28 cellular contexts compared by ENCODE assay signal in the genomic region with DNA sequence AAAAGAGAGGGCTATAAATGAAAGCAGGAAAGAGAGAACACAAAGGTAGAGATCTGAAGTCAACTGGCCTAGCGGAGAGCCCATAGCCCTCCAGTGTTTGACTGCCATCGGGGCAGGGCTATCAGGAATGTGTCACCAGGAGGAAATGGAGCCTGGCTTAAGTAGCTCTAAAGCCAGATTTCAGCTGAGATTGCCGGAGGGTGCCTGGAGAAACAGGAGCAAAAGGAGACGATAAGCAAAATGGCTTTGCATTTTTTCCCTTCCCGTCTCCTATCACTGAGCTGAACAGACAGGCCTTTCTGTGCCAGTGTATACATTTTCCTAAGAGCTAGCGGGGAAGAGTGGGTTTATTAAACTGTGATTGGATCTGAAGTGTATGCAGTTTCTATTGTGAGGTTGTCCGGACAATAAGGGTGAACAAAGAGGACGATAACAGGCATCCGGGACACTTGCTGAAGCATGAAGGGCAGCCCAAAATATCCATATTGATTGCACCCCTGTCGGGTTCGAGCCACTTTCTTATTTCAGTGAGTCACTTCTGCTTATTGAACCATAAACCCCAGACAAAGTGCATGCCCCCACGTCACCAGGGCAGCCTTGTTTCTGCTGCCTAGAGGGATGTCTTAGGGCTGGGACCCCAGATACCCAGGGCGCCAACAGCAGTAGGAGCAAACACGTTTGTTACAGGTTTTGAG.
DNase-seq lines count a peak whose midpoint lies in the region; ATAC-seq and TF ChIP-seq lines count a peak whose summit lies in the region.
"Had no signal": no experiment of that assay in that cellular context is flagged by ENCODE, and none has a peak within 500 bp of the region (broad histone marks: within the 10 kb centered on the region; RNA-seq: fewer than 3 reads in every experiment).

No MANE protein-coding gene starts in this region.

- no peaks in the 10 kb centered on the region for H3F3A ChIP-seq in GM23338 (replicated peaks; ENCODE audit: low read depth)

- H3K4me1 ChIP-seq in GM23338 (ENCODE audit: insufficient read depth), result peaks cover 5% of the 10 kb centered on the region; the same call in 1 of the 2 replicates
- H3K4me1 ChIP-seq: ascending aorta; BLaER1 treated with 17β-estradiol and CSF1 and Interleukin-3, amounts not matched to agents 10 nM and 100 nM; heart left ventricle; psoas muscle; suprapubic skin had no signal

- DNase-seq in GM23338 (ENCODE audit: low spot score), result peak; percentile 16
- peak; percentile 71 for DNase-seq in left kidney (ENCODE audit: low read depth, low spot score)
- DNase-seq in progenitor cell of endocrine pancreas (ENCODE audit: low spot score, unreplicated experiment), result no peak
- no peak for DNase-seq in T-helper 17 cell
- DNase-seq in CD14-positive monocyte (ENCODE audit: low spot score), result no peak
- DNase-seq: ACHN; activated B cell treated with CpG ODN at 0.5 μM for 24 hours; activated CD4-positive, alpha-beta T cell treated with anti-CD3 and anti-CD28 coated beads, Interleukin-2, amount 50 U/mL, for 4 hours; activated CD8-positive, alpha-beta memory T cell treated with anti-CD3 and anti-CD28 coated beads, Interleukin-2, amount 50 U/mL, for 4 hours; heart left ventricle; midbrain; natural killer cell; NCI-H1092; NCI-H1930; NCI-H226; NCI-H774; psoas muscle; stimulated activated CD4-positive, alpha-beta T cell treated with anti-CD3 and anti-CD28 coated beads, Interleukin-2, amount 100 ng/mL, for 48 hours had no signal

- H3K4me2 ChIP-seq in GM23338, result no peak overlapping the region
- H3K4me2 ChIP-seq: BLaER1 treated with 17β-estradiol and CSF1 and Interleukin-3, amounts not matched to agents 10 nM and 100 nM had no signal

- intact Hi-C loops in CD14-positive monocyte (cut with micrococcal nuclease), result no loop called here

- H3K4me3 ChIP-seq in GM23338, result no peak overlapping the region
- H3K4me3 ChIP-seq: ascending aorta; BLaER1 treated with 17β-estradiol and CSF1 and Interleukin-3, amounts not matched to agents 10 nM and 100 nM; heart left ventricle; psoas muscle; skin epidermis; suprapubic skin had no signal

- H3K4me3 Mint-ChIP-seq in GM23338 (no peak overlapping the region), progenitor cell of endocrine pancreas (ENCODE audit: low read depth) (peak overlapping the region; percentile 25), T-helper 17 cell (no peak overlapping the region), CD14-positive monocyte (no peak overlapping the region)
- H3K4me3 Mint-ChIP-seq: activated B cell treated with CpG ODN at 0.5 μM for 24 hours; activated naive CD4-positive, alpha-beta T cell treated with anti-CD3 and anti-CD28 coated beads, Interleukin-2, amount 50 U/mL, for 24 hours; natural killer cell; stimulated activated memory B cell treated with anti-CD40 and anti-IgM and Interleukin-4, amounts not matched to agents 10 μg/mL and 1 μg/mL and 100 μg/mL, for 72 hours had no signal

- peaks cover 10% of the 10 kb centered on the region; the same call in 2 of the 3 replicates for H3K4me1 Mint-ChIP-seq in GM23338
- peaks cover 22% of the 10 kb centered on the region for H3K4me1 Mint-ChIP-seq in progenitor cell of endocrine pancreas (ENCODE audit: low read depth)
- no peaks in the 10 kb centered on the region for H3K4me1 Mint-ChIP-seq in T-helper 17 cell
- no peaks in the 10 kb centered on the region for H3K4me1 Mint-ChIP-seq in CD14-positive monocyte
- H3K4me1 Mint-ChIP-seq: activated B cell treated with CpG ODN at 0.5 μM for 24 hours; activated naive CD4-positive, alpha-beta T cell treated with anti-CD3 and anti-CD28 coated beads, Interleukin-2, amount 50 U/mL, for 24 hours; natural killer cell; stimulated activated memory B cell treated with anti-CD40 and anti-IgM and Interleukin-4, amounts not matched to agents 10 μg/mL and 1 μg/mL and 100 μg/mL, for 72 hours had no signal

- no peaks in the 10 kb centered on the region for H3K27me3 ChIP-seq in GM23338 (ENCODE audit: insufficient read depth)
- H3K27me3 ChIP-seq: ascending aorta; BLaER1 treated with 17β-estradiol and CSF1 and Interleukin-3, amounts not matched to agents 10 nM and 100 nM; heart left ventricle had no signal

- H3K36me3 Mint-ChIP-seq in GM23338 (ENCODE audit: low read depth) (peaks cover 25% of the 10 kb centered on the region), progenitor cell of endocrine pancreas (ENCODE audit: insufficient read depth) (peaks cover 2% of the 10 kb centered on the region), T-helper 17 cell (ENCODE audit: low read depth) (no peaks in the 10 kb centered on the region), CD14-positive monocyte (no peaks in the 10 kb centered on the region)
- H3K36me3 Mint-ChIP-seq: stimulated activated memory B cell treated with anti-CD40 and anti-IgM and Interleukin-4, amounts not matched to agents 10 μg/mL and 1 μg/mL and 100 μg/mL, for 72 hours had no signal

- no peak for ATAC-seq in GM23338
- ATAC-seq in SK-N-SH treated with all-trans-retinoic acid at 6 μM for 48 hours, result peak; percentile 65; the same call in 2 of the 3 replicates
- no peak for ATAC-seq in T-helper 17 cell
- ATAC-seq in GM18909 (IDR thresholded peaks at IDR 0.05; ENCODE audit: poor library complexity, unreplicated experiment), result no peak
- no peak for ATAC-seq in GM19452 (IDR thresholded peaks at IDR 0.05; ENCODE audit: unreplicated experiment)
- ATAC-seq: heart left ventricle; left lobe of liver; natural killer cell; psoas muscle; stimulated activated memory B cell treated with anti-CD40 and anti-IgM and Interleukin-4, amounts not matched to agents 10 μg/mL and 1 μg/mL and 100 μg/mL, for 72 hours had no signal

- H3K9me3 ChIP-seq in T-helper 17 cell (ENCODE audit: control insufficient read depth, low read length, poor library complexity, severe bottlenecking), result no peaks in the 10 kb centered on the region

- H3K79me2 ChIP-seq in GM23338 (replicated peaks; ENCODE audit: insufficient read depth), result no peaks in the 10 kb centered on the region

- H3K9me3 Mint-ChIP-seq in GM23338 (peaks cover 31% of the 10 kb centered on the region), progenitor cell of endocrine pancreas (ENCODE audit: low read depth) (peaks cover 13% of the 10 kb centered on the region), CD14-positive monocyte (peaks cover 2 to 21% (median 12%) of the 10 kb centered on the region in 7 donors)

- no peak overlapping the region for H3K27ac ChIP-seq in GM23338 (ENCODE audit: low read depth)
- H3K27ac ChIP-seq: ascending aorta; BLaER1 treated with 17β-estradiol and CSF1 and Interleukin-3, amounts not matched to agents 10 nM and 100 nM; heart left ventricle; psoas muscle; skin epidermis; suprapubic skin had no signal

- H3K27ac Mint-ChIP-seq in GM23338, result no peak overlapping the region
- H3K27ac Mint-ChIP-seq in progenitor cell of endocrine pancreas, result no peak overlapping the region
- no peak overlapping the region for H3K27ac Mint-ChIP-seq in T-helper 17 cell
- H3K27ac Mint-ChIP-seq in CD14-positive monocyte, result no peak overlapping the region
- H3K27ac Mint-ChIP-seq: activated B cell treated with CpG ODN at 0.5 μM for 24 hours; activated naive CD4-positive, alpha-beta T cell treated with anti-CD3 and anti-CD28 coated beads, Interleukin-2, amount 50 U/mL, for 24 hours; natural killer cell; stimulated activated memory B cell treated with anti-CD40 and anti-IgM and Interleukin-4, amounts not matched to agents 10 μg/mL and 1 μg/mL and 100 μg/mL, for 72 hours had no signal

- TF ChIP-seq CTCF in GM23338 (conservative IDR thresholded peaks at IDR 0.05; ENCODE audit: low read depth in 2 of 2) (no peak), progenitor cell of endocrine pancreas (IDR thresholded peaks at IDR 0.05; ENCODE audit: unreplicated experiment) (no peak), CD14-positive monocyte (IDR thresholded peaks at IDR 0.05) (no peak)

- H2AFZ ChIP-seq in GM23338, result peak overlapping the region; percentile 73

- H4K20me1 ChIP-seq in GM23338 (replicated peaks; ENCODE audit: insufficient read depth), result no peaks in the 10 kb centered on the region
- H4K20me1 ChIP-seq: BLaER1 treated with 17β-estradiol and CSF1 and Interleukin-3, amounts not matched to agents 10 nM and 100 nM had no signal

- 0 out of 2 replicates have a peak, but pooled peaks cover 1% of the 10 kb centered on the region for H3K36me3 ChIP-seq in GM23338 (ENCODE audit: insufficient read depth)
- H3K36me3 ChIP-seq: ascending aorta; BLaER1 treated with 17β-estradiol and CSF1 and Interleukin-3, amounts not matched to agents 10 nM and 100 nM; heart left ventricle; suprapubic skin had no signal

- H3K27me3 Mint-ChIP-seq in GM23338 (ENCODE audit: insufficient read depth, low read depth, poor library complexity) (no peaks in the 10 kb centered on the region), progenitor cell of endocrine pancreas (no peaks in the 10 kb centered on the region), T-helper 17 cell (peaks cover 9% of the 10 kb centered on the region), CD14-positive monocyte (ENCODE audit: low read depth in 3 of 3) (peaks cover under 1 to 2% (median 1%) of the 10 kb centered on the region in 3 donors)
- H3K27me3 Mint-ChIP-seq: activated B cell treated with CpG ODN at 0.5 μM for 24 hours; stimulated activated memory B cell treated with anti-CD40 and anti-IgM and Interleukin-4, amounts not matched to agents 10 μg/mL and 1 μg/mL and 100 μg/mL, for 72 hours had no signal

- peaks cover 9% of the 10 kb centered on the region; the same call in 1 of the 2 replicates for H3K9me2 ChIP-seq in GM23338 (ENCODE audit: insufficient read depth)

TF ChIP-seq in GM23338, 12 proteins besides CTCF, POLR2A, EP300 and RAD21 (continues in another document):
- TF ChIP-seq ZNF331 (CRISPR knock-in tag; IDR thresholded peaks at IDR 0.05; ENCODE audit: low read depth), result no peak
- TF ChIP-seq POLR2AphosphoS5 (IDR thresholded peaks at IDR 0.05; ENCODE audit: low read depth), result no peak
- no peak for TF ChIP-seq JUNB (IDR thresholded peaks at IDR 0.05; ENCODE audit: unreplicated experiment)
- TF ChIP-seq ZNF114 (CRISPR knock-in tag; IDR thresholded peaks at IDR 0.05), result no peak
- no peak for TF ChIP-seq EZH2phosphoT487 (IDR thresholded peaks at IDR 0.05; ENCODE audit: unreplicated experiment)
- no peak for TF ChIP-seq STAT1 (IDR thresholded peaks at IDR 0.05; ENCODE audit: unreplicated experiment)
- no peak for TF ChIP-seq NANOG (IDR thresholded peaks at IDR 0.05; ENCODE audit: borderline replicate concordance)

Comparison
In these comparisons a context has a peak if more than half of its experiments do, and no peak if none do; other contexts are left out.
1. DNase-seq: peak in GM23338 (single experiment) and left kidney (single experiment); none in progenitor cell of endocrine pancreas (single experiment), T-helper 17 cell (0 of 3) and CD14-positive monocyte (single experiment).